In genomic region chr6:127343753-127344659, GRCh38 we compare ENCODE assay signal across 8 cellular contexts. TPM values are rescaled to one million over a fixed set of nuclear protein-coding genes. Genes with fewer than 3 reads are reported as not detected.
DNase-seq lines count a peak whose midpoint lies in the region; ATAC-seq and TF ChIP-seq lines count a peak whose summit lies in the region.

No MANE protein-coding gene starts in this region.

- peak overlapping the region; percentile 57 to 79 for H3K4me3 ChIP-seq in DND-41 (ENCODE audit: low read depth in 1 of 2, low read length in 2 of 2)
- H3K4me3 ChIP-seq in RWPE2 (ENCODE audit: severe bottlenecking): peak overlapping the region; percentile 70
- peak overlapping the region; percentile 58 to 98 (median 69) for H3K4me3 ChIP-seq in fibroblast of lung (replicated peaks in 1 of 4; ENCODE audit: control extremely low read depth in 1 of 4, insufficient read depth in 1 of 4, low read depth in 3 of 4, low read length in 4 of 4)
- peak overlapping the region; percentile 85 for H3K4me3 ChIP-seq in osteoblast (ENCODE audit: insufficient read depth, low read length)

- DNase-seq in DND-41 (peak; percentile 20), RWPE2 (ENCODE audit: low spot score) (no peak), fibroblast of lung (ENCODE audit: low read depth in 2 of 2) (peak; percentile 62 to 66), osteoblast (ENCODE audit: insufficient read length, low spot score, missing footprints) (peak; percentile 67), NCI-H1436 treated with DMSO at 0.1 percent for 48 hours (lab: John Stamatoyannopoulos, UW) (no peak), NCI-H187 treated with DMSO at 0.1 percent for 48 hours (lab: John Stamatoyannopoulos, UW) (no peak), NCI-H2196 (lab: John Stamatoyannopoulos, UW; ENCODE audit: unreplicated experiment) (no peak)

- H3K4me1 ChIP-seq in DND-41 (ENCODE audit: insufficient read depth, low read length): peaks cover 46% of the 10 kb centered on the region
- peaks cover 32% of the 10 kb centered on the region for H3K4me1 ChIP-seq in RWPE2 (ENCODE audit: insufficient read depth, poor library complexity, severe bottlenecking)
- peaks cover 4% of the 10 kb centered on the region for H3K4me1 ChIP-seq in fibroblast of lung (ENCODE audit: control insufficient read depth, extremely low read depth, insufficient read depth, low read length)
- peaks cover 21% of the 10 kb centered on the region for H3K4me1 ChIP-seq in osteoblast (ENCODE audit: insufficient read depth, low read length)

- peak overlapping the region; percentile 82 for H3K4me2 ChIP-seq in DND-41 (ENCODE audit: insufficient read depth, low read length)
- H3K4me2 ChIP-seq in fibroblast of lung (ENCODE audit: extremely low read depth, insufficient read depth, low read length): peak overlapping the region; percentile 85
- peak overlapping the region; percentile 92 for H3K4me2 ChIP-seq in osteoblast (ENCODE audit: insufficient read depth, low read length)

- H3K9me3 ChIP-seq in DND-41 (ENCODE audit: insufficient read depth, low read length, severe bottlenecking) (no peaks in the 10 kb centered on the region), RWPE2 (ENCODE audit: severe bottlenecking) (no peaks in the 10 kb centered on the region), fibroblast of lung (ENCODE audit: control insufficient read depth, insufficient read depth, low read depth, low read length) (no peaks in the 10 kb centered on the region), osteoblast (ENCODE audit: low read depth, low read length) (no peaks in the 10 kb centered on the region)

- H3K9ac ChIP-seq in DND-41 (ENCODE audit: low read depth, low read length): peak overlapping the region; percentile 74
- peak overlapping the region; percentile 72 for H3K9ac ChIP-seq in fibroblast of lung (ENCODE audit: insufficient read depth, low read length)

- peaks cover 73% of the 10 kb centered on the region for H3K79me2 ChIP-seq in DND-41 (ENCODE audit: insufficient read depth, low read length)
- H3K79me2 ChIP-seq in fibroblast of lung (ENCODE audit: control insufficient read depth, insufficient read depth, low read length): peaks cover 55% of the 10 kb centered on the region
- H3K79me2 ChIP-seq in osteoblast (ENCODE audit: insufficient read depth, low read length): peaks cover 81% of the 10 kb centered on the region

- no peaks in the 10 kb centered on the region for H3K36me3 ChIP-seq in DND-41 (ENCODE audit: insufficient read depth, low read length)
- H3K36me3 ChIP-seq in RWPE2 (ENCODE audit: low read depth): peaks cover under 1% of the 10 kb centered on the region; the same call in 1 of the 2 replicates
- no peaks in the 10 kb centered on the region for H3K36me3 ChIP-seq in fibroblast of lung (ENCODE audit: control insufficient read depth, insufficient read depth, low read length)
- no peaks in the 10 kb centered on the region for H3K36me3 ChIP-seq in osteoblast (ENCODE audit: insufficient read depth, low read length)

- ATAC-seq in DND-41 (ENCODE audit: insufficient read depth, low read depth) (peak; percentile 29), HG02852 (IDR thresholded peaks at IDR 0.05; ENCODE audit: unreplicated experiment) (peak; percentile 1), RWPE2 (ENCODE audit: low read depth) (peak; percentile 8; the same call in 1 of the 3 replicates)

- TF ChIP-seq CTCF in DND-41 (IDR thresholded peaks at IDR 0.05; ENCODE audit: borderline replicate concordance, extremely low read depth, low read length, poor library complexity, severe bottlenecking): no peak
- no peak for TF ChIP-seq CTCF in RWPE2 (IDR thresholded peaks at IDR 0.05; ENCODE audit: poor library complexity, severe bottlenecking)
- TF ChIP-seq CTCF in fibroblast of lung (conservative IDR thresholded peaks at IDR 0.05 in 1 of 2, IDR thresholded peaks at IDR 0.05 in 1 of 2; ENCODE audit: low read depth in 1 of 2, low read length in 2 of 2): no peak
- TF ChIP-seq CTCF in osteoblast (IDR thresholded peaks at IDR 0.05; ENCODE audit: extremely low read depth, low read depth, low read length): no peak

- H2AFZ ChIP-seq in DND-41 (ENCODE audit: low read depth, low read length) (peak overlapping the region; percentile 93), fibroblast of lung (ENCODE audit: low read length) (peak overlapping the region; percentile 95), osteoblast (ENCODE audit: low read length) (peak overlapping the region; percentile 96)

- H3K27me3 ChIP-seq in DND-41 (ENCODE audit: insufficient read depth, low read length, poor library complexity) (no peaks in the 10 kb centered on the region), RWPE2 (ENCODE audit: insufficient read depth, poor library complexity, severe bottlenecking) (no peaks in the 10 kb centered on the region), fibroblast of lung (ENCODE audit: control insufficient read depth, insufficient read depth, low read length) (no peaks in the 10 kb centered on the region), osteoblast (ENCODE audit: insufficient read depth, low read length) (no peaks in the 10 kb centered on the region)

- H4K20me1 ChIP-seq in DND-41 (ENCODE audit: insufficient read depth, low read length) (peaks cover 6% of the 10 kb centered on the region; the same call in 1 of the 2 replicates), fibroblast of lung (ENCODE audit: control insufficient read depth, extremely low read depth, insufficient read depth, low read length) (no peaks in the 10 kb centered on the region), osteoblast (ENCODE audit: insufficient read depth, low read length) (peaks cover 4% of the 10 kb centered on the region)

- H3K27ac ChIP-seq in DND-41 (ENCODE audit: low read length) (peak overlapping the region; percentile 91), RWPE2 (ENCODE audit: poor library complexity, severe bottlenecking) (peak overlapping the region; percentile 76), fibroblast of lung (ENCODE audit: insufficient read depth, low read length) (peak overlapping the region; percentile 89), osteoblast (ENCODE audit: low read depth, low read length) (peak overlapping the region; percentile 94)

RNA-seq across cellular contexts. Expression of gene ECHDC1, which starts 0.6 kb away (rescaled TPM):
- total RNA-seq in fibroblast of lung: 47.0 and 51.7 TPM in 2 replicates
- 64.4 and 65.2 TPM in 2 replicates for polyA plus RNA-seq in fibroblast of lung
- 48.2 and 63.7 TPM in 2 replicates for polyA plus RNA-seq in fibroblast of lung (2012)
- polyA minus RNA-seq in fibroblast of lung (ENCODE audit: low replicate concordance): 0.98 and 5.4 TPM in 2 replicates
- total RNA-seq in osteoblast: 67.0 and 71.0 TPM in 2 replicates

Comparison
In these comparisons a context has a peak if more than half of its experiments do, and no peak if none do; other contexts are left out.
1. DNase-seq: peak in DND-41 (single experiment), fibroblast of lung (2 of 2) and osteoblast (single experiment); none in RWPE2 (single experiment), NCI-H1436 treated with DMSO at 0.1 percent for 48 hours (single experiment), NCI-H187 treated with DMSO at 0.1 percent for 48 hours (single experiment) and NCI-H2196 (single experiment).
2. Peak in every context shown above with its lines, with median percentiles within 50 percentile points of each other: ATAC-seq, H2AFZ ChIP-seq, H3K27ac ChIP-seq, H3K4me2 ChIP-seq and H3K4me3 ChIP-seq.